Comparison of ENCODE assay signal across 17 cellular contexts in the genomic region with DNA sequence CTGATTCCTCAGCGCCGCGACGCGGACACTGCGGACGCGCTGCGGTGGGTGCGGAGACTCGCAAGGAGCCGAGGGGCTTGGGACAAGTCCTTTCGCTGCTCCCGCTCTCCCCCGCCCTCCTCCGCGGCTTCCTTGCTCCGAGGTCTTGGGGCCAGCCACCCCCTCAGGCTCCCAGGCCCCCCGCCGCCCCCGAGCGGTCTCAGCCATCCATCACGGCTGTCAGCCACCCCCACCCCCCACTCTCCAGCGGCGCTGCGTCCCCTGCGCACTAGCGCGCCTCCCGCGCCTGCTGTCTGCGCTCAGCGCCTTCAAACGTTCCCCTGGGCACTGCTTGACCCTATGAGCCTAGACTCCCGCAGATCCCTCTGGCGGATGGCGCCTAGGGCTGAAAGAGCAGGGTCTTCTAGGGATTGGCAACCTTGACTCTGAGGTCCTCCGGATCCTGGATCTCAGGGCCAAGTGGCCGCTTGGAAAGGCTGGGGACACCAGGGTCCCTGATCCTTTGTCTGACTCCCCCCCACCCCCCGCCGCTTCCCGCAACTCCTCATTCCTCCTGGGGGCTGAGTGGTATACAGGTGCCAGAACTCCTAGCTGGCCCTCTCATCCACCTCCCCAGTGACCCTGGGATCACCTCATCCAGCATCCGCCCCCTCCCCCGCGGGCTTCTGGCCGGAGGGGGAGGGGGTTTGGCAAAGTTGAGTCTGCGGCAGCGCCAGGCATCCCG. TPM values are rescaled to one million over a fixed set of nuclear protein-coding genes. Genes with fewer than 3 reads are reported as not detected.
"Had no signal": no experiment of that assay in that cellular context is flagged by ENCODE, and none has a peak within 500 bp of the region (broad histone marks: within the 10 kb centered on the region; RNA-seq: fewer than 3 reads in every experiment).

No MANE protein-coding gene starts in this region.

- H3K36me3 ChIP-seq: cardiac muscle cell, heart left ventricle, left ventricle myocardium inferior, tibial artery had no signal

- ATAC-seq: activated CD4-positive, alpha-beta T cell treated with anti-CD3 and anti-CD28 coated beads for 36 hours; right cardiac atrium; stimulated activated effector memory CD8-positive, alpha-beta T cell treated with anti-CD3 and anti-CD28 coated beads, Interleukin-12 subunit alpha, Interleukin-12 subunit beta, amount 100 ng/mL, for 72 hours had no signal

- H3K36me3 Mint-ChIP-seq: memory B cell; stimulated activated effector memory CD8-positive, alpha-beta T cell treated with anti-CD3 and anti-CD28 coated beads, Interleukin-12 subunit alpha, Interleukin-12 subunit beta, amount 100 ng/mL, for 72 hours had no signal

- H3K9me3 ChIP-seq: heart left ventricle, left ventricle myocardium inferior, tibial artery had no signal

- H3K4me3 ChIP-seq: heart left ventricle, left ventricle myocardium inferior, smooth muscle cell, tibial artery had no signal

- H3K4me2 ChIP-seq: smooth muscle cell had no signal

- H3K27ac ChIP-seq: cardiac muscle cell, heart left ventricle, left ventricle myocardium inferior, tibial artery had no signal

- H3K27ac Mint-ChIP-seq: activated CD4-positive, alpha-beta T cell treated with anti-CD3 and anti-CD28 coated beads for 36 hours; activated CD8-positive, alpha-beta T cell treated with anti-CD3 and anti-CD28 coated beads, Interleukin-2, amount 10 ng/mL, durations not matched to agents 7 days and 5 days; activated T-helper 1 cell treated with anti-CD3 and anti-CD28 coated beads, Interleukin-12 subunit alpha, Interleukin-12 subunit beta, Interleukin-2, Interleukin-4 antibody, amounts not matched to agents 30 ng/mL and 10 ng/mL and 1 ng/mL, durations not matched to agents 14 hours and 24 hours and 36 hours; memory B cell; nephron; stimulated activated effector memory CD8-positive, alpha-beta T cell treated with anti-CD3 and anti-CD28 coated beads, Interleukin-12 subunit alpha, Interleukin-12 subunit beta, amount 100 ng/mL, for 72 hours had no signal

- H3K4me1 Mint-ChIP-seq: activated CD4-positive, alpha-beta T cell treated with anti-CD3 and anti-CD28 coated beads for 36 hours; memory B cell; nephron; stimulated activated effector memory CD8-positive, alpha-beta T cell treated with anti-CD3 and anti-CD28 coated beads, Interleukin-12 subunit alpha, Interleukin-12 subunit beta, amount 100 ng/mL, for 72 hours had no signal

- H3K9me3 Mint-ChIP-seq: activated T-helper 1 cell treated with anti-CD3 and anti-CD28 coated beads, Interleukin-12 subunit alpha, Interleukin-12 subunit beta, Interleukin-2, Interleukin-4 antibody, amounts not matched to agents 30 ng/mL and 10 ng/mL and 1 ng/mL, durations not matched to agents 14 hours and 24 hours and 36 hours; memory B cell; stimulated activated effector memory CD8-positive, alpha-beta T cell treated with anti-CD3 and anti-CD28 coated beads, Interleukin-12 subunit alpha, Interleukin-12 subunit beta, amount 100 ng/mL, for 72 hours had no signal

- H3K4me3 Mint-ChIP-seq: activated CD4-positive, alpha-beta T cell treated with anti-CD3 and anti-CD28 coated beads for 36 hours; activated CD8-positive, alpha-beta T cell treated with anti-CD3 and anti-CD28 coated beads, Interleukin-2, amount 10 ng/mL, durations not matched to agents 7 days and 5 days; activated T-helper 1 cell treated with anti-CD3 and anti-CD28 coated beads, Interleukin-12 subunit alpha, Interleukin-12 subunit beta, Interleukin-2, Interleukin-4 antibody, amounts not matched to agents 30 ng/mL and 10 ng/mL and 1 ng/mL, durations not matched to agents 14 hours and 24 hours and 36 hours; memory B cell; stimulated activated effector memory CD8-positive, alpha-beta T cell treated with anti-CD3 and anti-CD28 coated beads, Interleukin-12 subunit alpha, Interleukin-12 subunit beta, amount 100 ng/mL, for 72 hours had no signal

- DNase-seq: activated CD4-positive, alpha-beta T cell treated with anti-CD3 and anti-CD28 coated beads for 36 hours; activated CD8-positive, alpha-beta T cell treated with anti-CD3 and anti-CD28 coated beads, Interleukin-2, amount 10 ng/mL, durations not matched to agents 7 days and 5 days; activated naive CD4-positive, alpha-beta T cell; effector CD4-positive, alpha-beta T cell; foreskin melanocyte; left ventricle myocardium inferior; right cardiac atrium; T-helper 1 cell; tibial artery had no signal

RNA-seq across cellular contexts. Expression of gene SLC12A5, which starts 1.4 kb away (rescaled TPM):
- total RNA-seq: activated T-helper 1 cell treated with anti-CD3 and anti-CD28 coated beads, Interleukin-12 subunit alpha, Interleukin-12 subunit beta, Interleukin-2, Interleukin-4 antibody, amounts not matched to agents 30 ng/mL and 10 ng/mL and 1 ng/mL, durations not matched to agents 14 hours and 24 hours and 36 hours; left ventricle myocardium inferior had no signal
- polyA plus RNA-seq: heart left ventricle, keratinocyte had no signal

RNA-seq across cellular contexts. Expression of gene MMP9, which starts 21.7 kb away (rescaled TPM):
- total RNA-seq: activated CD4-positive, alpha-beta T cell treated with anti-CD3 and anti-CD28 coated beads for 36 hours; activated CD8-positive, alpha-beta T cell treated with anti-CD3 and anti-CD28 coated beads, Interleukin-2, amount 10 ng/mL, durations not matched to agents 7 days and 5 days; cardiac muscle cell had no signal
